1 cellular context compared by ENCODE assay signal in genomic region chr22:17235861-17236260, GRCh38.
TF ChIP-seq lines count a peak whose summit lies in the region.

No MANE protein-coding gene starts in this region.

TF ChIP-seq in GM12891, 5 proteins besides CTCF, POLR2A, EP300 and RAD21 (continued from another document):
- TF ChIP-seq PAX5 (IDR thresholded peaks at IDR 0.05; ENCODE audit: insufficient read depth, low read length, severe bottlenecking) (no peak), TAF1 (IDR thresholded peaks at IDR 0.05; ENCODE audit: low read depth, low read length) (no peak), POU2F2 (IDR thresholded peaks at IDR 0.05; ENCODE audit: low read depth, low read length) (no peak), SPI1 (IDR thresholded peaks at IDR 0.05; ENCODE audit: low read depth, low read length) (no peak)
TF ChIP-seq in GM12891: peak in this region for 0.
